ENCODE assay signal across 8 cellular contexts in the genomic region with DNA sequence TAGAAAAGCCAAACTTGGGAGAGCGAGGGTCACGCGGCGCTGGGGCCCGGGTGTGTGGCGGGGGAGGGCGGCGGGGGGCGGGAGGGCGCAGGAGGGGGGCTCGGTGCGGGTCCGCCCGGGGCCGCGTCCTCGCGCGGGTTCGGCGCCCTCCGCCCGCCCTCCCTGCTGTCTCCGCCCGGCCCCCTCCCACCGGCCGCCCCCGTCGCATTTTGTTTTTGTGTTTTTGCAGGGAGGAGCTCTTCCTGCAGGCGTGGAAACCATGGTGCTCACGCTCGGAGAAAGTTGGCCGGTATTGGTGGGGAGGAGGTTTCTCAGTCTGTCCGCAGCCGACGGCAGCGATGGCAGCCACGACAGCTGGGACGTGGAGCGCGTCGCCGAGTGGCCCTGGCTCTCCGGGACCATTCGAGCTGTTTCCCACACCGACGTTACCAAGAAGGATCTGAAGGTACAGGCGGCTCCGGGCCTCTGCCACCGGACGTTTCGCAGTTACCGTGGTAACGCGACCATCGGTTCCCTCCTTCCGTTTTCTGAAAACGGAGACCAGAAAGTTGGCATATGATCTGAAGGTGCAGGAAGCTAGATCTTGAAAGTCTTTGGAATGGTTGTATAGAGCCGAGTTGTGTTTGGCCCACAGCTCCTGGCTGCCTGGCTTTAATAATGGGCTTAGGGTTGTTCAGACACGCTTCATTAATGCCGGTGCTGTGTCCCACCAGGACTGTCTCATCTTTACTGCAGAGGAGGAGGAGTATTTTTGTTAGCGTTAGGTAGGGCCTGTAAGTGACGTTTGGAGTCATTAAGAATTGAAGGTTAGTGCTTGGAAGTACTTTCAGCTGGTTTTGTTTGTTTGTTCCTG. TPM values are rescaled to one million over a fixed set of nuclear protein-coding genes. Genes with fewer than 3 reads are reported as not detected.
DNase-seq lines count a peak whose midpoint lies in the region; ATAC-seq and TF ChIP-seq lines count a peak whose summit lies in the region.

No MANE protein-coding gene starts in this region.

- H3K36me3 ChIP-seq in SJCRH30 = no peaks in the 10 kb centered on the region; the same call in 1 of the 2 replicates

- no peak for ATAC-seq in GM18505 (IDR thresholded peaks at IDR 0.05; ENCODE audit: unreplicated experiment)
- ATAC-seq in HG03457 (IDR thresholded peaks at IDR 0.05; ENCODE audit: unreplicated experiment) = peak; percentile 15

- H3K27ac Mint-ChIP-seq in activated naive CD4-positive, alpha-beta T cell treated with anti-CD3 and anti-CD28 coated beads for 36 hours = peak overlapping the region; percentile 95

- H3K27me3 Mint-ChIP-seq in activated naive CD4-positive, alpha-beta T cell treated with anti-CD3 and anti-CD28 coated beads for 36 hours (ENCODE audit: low read depth) = no peaks in the 10 kb centered on the region

- peak overlapping the region; percentile 72 for H3K4me3 ChIP-seq in SJCRH30

- H3K36me3 Mint-ChIP-seq in activated naive CD4-positive, alpha-beta T cell treated with anti-CD3 and anti-CD28 coated beads for 36 hours (ENCODE audit: low read depth) = peaks cover 22% of the 10 kb centered on the region

- CTCF ChIA-PET in activated naive CD4-positive, alpha-beta T cell treated with anti-CD3 and anti-CD28 coated beads for 36 hours (lab: Charles Lee) = interaction anchor here (0.6 to 1.4 kb wide), 5 partner anchors 13 to 342 kb away, joined by 3 to 4 read pairs (median 3); no protein-coding TSS in a partner anchor

- peaks cover 14% of the 10 kb centered on the region for H3K9me3 ChIP-seq in SJCRH30 (replicated peaks)

- peaks cover 48% of the 10 kb centered on the region for H3K4me1 Mint-ChIP-seq in activated naive CD4-positive, alpha-beta T cell treated with anti-CD3 and anti-CD28 coated beads for 36 hours (ENCODE audit: low read depth)

- peak; percentile 52 to 63 for DNase-seq in SJCRH30
- DNase-seq in activated naive CD4-positive, alpha-beta T cell treated with anti-CD3 and anti-CD28 coated beads for 36 hours = peak; percentile 72
- peak; percentile 47 for DNase-seq in germinal center (ENCODE audit: low spot score)
- DNase-seq in occipital lobe (lab: John Stamatoyannopoulos, UW) = peak; percentile 38

- TF ChIP-seq POLR2A in GM18505 (IDR thresholded peaks at IDR 0.05; ENCODE audit: borderline replicate concordance, extremely low read depth, insufficient read depth, insufficient read length) = peak; percentile 42

- H3K27me3 ChIP-seq in SJCRH30 = no peaks in the 10 kb centered on the region

- no peak for TF ChIP-seq CTCF in 22Rv1 (IDR thresholded peaks at IDR 0.05)

- intact Hi-C loops in activated naive CD4-positive, alpha-beta T cell treated with anti-CD3 and anti-CD28 coated beads for 36 hours (cut with micrococcal nuclease) = loop anchor here (1.0 to 10.0 kb wide), 13 partner anchors 26 to 1005 kb away; a partner anchor contains a TSS

- H3K27ac ChIP-seq in 22Rv1 = peak overlapping the region; percentile 95
- H3K27ac ChIP-seq in SJCRH30 = peak overlapping the region; percentile 96
- peak overlapping the region; percentile 86 for H3K27ac ChIP-seq in temporal lobe (ENCODE audit: low read depth, low read length)

- H3K4me3 Mint-ChIP-seq in activated naive CD4-positive, alpha-beta T cell treated with anti-CD3 and anti-CD28 coated beads for 36 hours = peak overlapping the region; percentile 92

- peaks cover 4% of the 10 kb centered on the region; the same call in 1 of the 2 replicates for H3K4me1 ChIP-seq in SJCRH30

- H3K9me3 Mint-ChIP-seq in activated naive CD4-positive, alpha-beta T cell treated with anti-CD3 and anti-CD28 coated beads for 36 hours = peaks cover 16% of the 10 kb centered on the region

RNA-seq across cellular contexts. Expression of a gene that starts 0.8 kb away (rescaled TPM):
- 34.8 and 38.7 TPM in 2 replicates for total RNA-seq in SJCRH30 (2014; rRNA removed; shearing (Covaris generic))
- total RNA-seq in activated naive CD4-positive, alpha-beta T cell treated with anti-CD3 and anti-CD28 coated beads for 36 hours = 10 to 100 TPM; 47.3 to 49.9 TPM
- total RNA-seq in occipital lobe = 31.4 TPM
- 46.5 TPM for total RNA-seq in temporal lobe
